Comparison of ENCODE assay signal across 8 cellular contexts in genomic region chr1:190478193-190479007, GRCh38. TPM values are rescaled to one million over a fixed set of nuclear protein-coding genes. Genes with fewer than 3 reads are reported as not detected.
DNase-seq lines count a peak whose midpoint lies in the region; ATAC-seq, FAIRE-seq and TF ChIP-seq lines count a peak whose summit lies in the region.

No MANE protein-coding gene starts in this region.

- H3K36me3 ChIP-seq in A673 (ENCODE audit: insufficient read depth, low read length, poor library complexity, severe bottlenecking) (no peaks in the 10 kb centered on the region), GM23338 (ENCODE audit: insufficient read depth) (no peaks in the 10 kb centered on the region), mesenchymal stem cell (ENCODE audit: control insufficient read depth in 1 of 2, insufficient read depth in 2 of 2, low read depth in 1 of 2, low read length in 2 of 2) (no peaks in the 10 kb centered on the region)

- H3K4me3 ChIP-seq in A673 (ENCODE audit: low read depth, low read length, poor library complexity, severe bottlenecking) (peak overlapping the region; percentile 56), GM23338 (peak overlapping the region; percentile 59), mesenchymal stem cell (ENCODE audit: insufficient read depth in 1 of 2, low read depth in 1 of 2, low read length in 2 of 2) (peak overlapping the region; percentile 53 to 79)

- no peak overlapping the region for H2BK12ac ChIP-seq in mesenchymal stem cell (ENCODE audit: low read length in 2 of 2)

- H3K79me1 ChIP-seq in mesenchymal stem cell (replicated peaks; ENCODE audit: low read length, poor library complexity, severe bottlenecking): no peaks in the 10 kb centered on the region

- no TSS peak for BruUV-seq in A673 (replicated peaks; lab: Mats Ljungman, UMichigan)

- H3K27ac Mint-ChIP-seq in GM23338: peak overlapping the region; percentile 78

- intact Hi-C loops in A673 (cut with micrococcal nuclease; ENCODE audit: unreplicated experiment): no loop called here

- H2BK15ac ChIP-seq in mesenchymal stem cell (ENCODE audit: low read depth, poor library complexity, severe bottlenecking): no peak overlapping the region

- peaks cover 36% of the 10 kb centered on the region for H3K27me3 Mint-ChIP-seq in GM23338 (ENCODE audit: insufficient read depth, low read depth, poor library complexity)

- TF ChIP-seq POLR2A in GM12891 (IDR thresholded peaks at IDR 0.05; ENCODE audit: low read depth, low read length): no peak

- no peak overlapping the region for H3K18ac ChIP-seq in mesenchymal stem cell (ENCODE audit: low read depth in 1 of 2, low read length in 2 of 2)

- under 1% methylated on average over 28 of the region's 37 CpGs for WGBS in mesenchymal stem cell

- no peak overlapping the region for H2BK120ac ChIP-seq in mesenchymal stem cell (ENCODE audit: low read depth, low read length)

- H3K23ac ChIP-seq in mesenchymal stem cell (ENCODE audit: low read length in 2 of 2): peak overlapping the region in 1 of 2 experiments; percentile 19

- peak overlapping the region; percentile 93 for H2AFZ ChIP-seq in GM23338
- H2AFZ ChIP-seq in mesenchymal stem cell (ENCODE audit: low read depth, low read length): peak overlapping the region; percentile 24

- POLR2A ChIA-PET in A673 (lab: Charles Lee; ENCODE audit: low non-redundant PET): interaction anchor here (0.7 kb wide), 1 partner anchor 1144 kb away, joined by 10 read pairs; no protein-coding TSS in a partner anchor

- H3K14ac ChIP-seq in mesenchymal stem cell (ENCODE audit: low read length in 2 of 2): no peak overlapping the region

- H3K27me3 ChIP-seq in A673 (replicated peaks; ENCODE audit: insufficient read depth, low read depth, low read length, poor library complexity) (no peaks in the 10 kb centered on the region), GM23338 (ENCODE audit: insufficient read depth) (peaks cover 53% of the 10 kb centered on the region), mesenchymal stem cell (ENCODE audit: control insufficient read depth in 1 of 2, insufficient read depth in 1 of 2, low read length in 2 of 2) (peaks cover 0 to 58% of the 10 kb centered on the region in 2 experiments)

- H3K4me1 ChIP-seq in A673 (ENCODE audit: insufficient read depth, low read length, poor library complexity, severe bottlenecking) (peaks cover 15% of the 10 kb centered on the region), GM23338 (ENCODE audit: insufficient read depth) (peaks cover 37% of the 10 kb centered on the region), mesenchymal stem cell (ENCODE audit: control insufficient read depth, insufficient read depth, low read depth, low read length) (peaks cover 9% of the 10 kb centered on the region)

- CTCF ChIA-PET in A673 (lab: Charles Lee): no interaction called here

- peak overlapping the region; percentile 92 for H3K4me3 Mint-ChIP-seq in GM23338

- no peak overlapping the region for H2AK5ac ChIP-seq in mesenchymal stem cell (ENCODE audit: low read length, severe bottlenecking)

- peak; percentile 82 for DNase-seq in A673 (ENCODE audit: low spot score)
- peak; percentile 84 for DNase-seq in GM23338 (ENCODE audit: low spot score)
- DNase-seq in NCI-H460 (ENCODE audit: extremely low read depth, low read depth): peak; percentile 33
- DNase-seq in dermis blood vessel endothelial cell: peak; percentile 3
- peak; percentile 43 for DNase-seq in mesenchymal stem cell
- no peak for DNase-seq in GM12891 (ENCODE audit: insufficient read length, low spot score)
- DNase-seq in GF-D8 (lab: John Stamatoyannopoulos, UW): no peak

- peak overlapping the region; percentile 16 for H3K27ac ChIP-seq in A673 (ENCODE audit: low read depth, low read length, poor library complexity, severe bottlenecking)
- H3K27ac ChIP-seq in GM23338 (ENCODE audit: low read depth): no peak overlapping the region
- no peak overlapping the region for H3K27ac ChIP-seq in mesenchymal stem cell (ENCODE audit: low read length, poor library complexity, severe bottlenecking)

- H3K9me2 ChIP-seq in GM23338 (ENCODE audit: insufficient read depth): no peaks in the 10 kb centered on the region

- H3K79me2 ChIP-seq in GM23338 (replicated peaks; ENCODE audit: insufficient read depth): no peaks in the 10 kb centered on the region

- peak overlapping the region; percentile 73 for H3K4me2 ChIP-seq in GM23338
- H3K4me2 ChIP-seq in mesenchymal stem cell (ENCODE audit: low read length, poor library complexity, severe bottlenecking): peak overlapping the region; percentile 85

- no peaks in the 10 kb centered on the region for H3K9me3 Mint-ChIP-seq in GM23338

- peak; percentile 75 for ATAC-seq in GM23338
- no peak for ATAC-seq in GM19023 (IDR thresholded peaks at IDR 0.05; ENCODE audit: unreplicated experiment)

- H3K9me3 ChIP-seq in A673 (ENCODE audit: low read depth, low read length, poor library complexity, severe bottlenecking): no peaks in the 10 kb centered on the region
- no peaks in the 10 kb centered on the region for H3K9me3 ChIP-seq in mesenchymal stem cell (ENCODE audit: control insufficient read depth, low read length)

- peak overlapping the region; percentile 24 for H3K9ac ChIP-seq in mesenchymal stem cell (ENCODE audit: low read length)

- H3F3A ChIP-seq in GM23338 (replicated peaks; ENCODE audit: low read depth): no peaks in the 10 kb centered on the region

- peak; percentile 37; the same call in 1 of the 2 replicates for TF ChIP-seq CTCF in A673 (conservative IDR thresholded peaks at IDR 0.05; ENCODE audit: low read depth, low read length)
- peak in 1 of 2 experiments; percentile 19; a peak in 2 of 4 replicates for TF ChIP-seq CTCF in GM23338 (conservative IDR thresholded peaks at IDR 0.05; ENCODE audit: low read depth in 2 of 2)

- H4K8ac ChIP-seq in mesenchymal stem cell (ENCODE audit: low read length): no peak overlapping the region

- no peaks in the 10 kb centered on the region for H3K36me3 Mint-ChIP-seq in GM23338 (ENCODE audit: low read depth)

- H4K20me1 ChIP-seq in GM23338 (replicated peaks; ENCODE audit: insufficient read depth): no peaks in the 10 kb centered on the region

- no peak overlapping the region for H4K91ac ChIP-seq in mesenchymal stem cell (ENCODE audit: low read length)

- H3K4me1 Mint-ChIP-seq in GM23338: peaks cover 41% of the 10 kb centered on the region

- no peak for FAIRE-seq in GM12891 (lab: Jason Lieb, UNC)

- H2BK5ac ChIP-seq in mesenchymal stem cell (ENCODE audit: low read depth, low read length, poor library complexity, severe bottlenecking): no peak overlapping the region

- H3K4ac ChIP-seq in mesenchymal stem cell (ENCODE audit: low read depth in 1 of 2, low read length in 2 of 2): no peak overlapping the region

TF ChIP-seq in GM12891, 5 proteins besides CTCF, POLR2A, EP300 and RAD21:
- no peak for TF ChIP-seq POU2F2 (IDR thresholded peaks at IDR 0.05; ENCODE audit: low read depth, low read length)
- no peak for TF ChIP-seq TAF1 (IDR thresholded peaks at IDR 0.05; ENCODE audit: low read depth, low read length)
- no peak for TF ChIP-seq SPI1 (IDR thresholded peaks at IDR 0.05; ENCODE audit: low read depth, low read length)
- no peak for TF ChIP-seq PAX5 (IDR thresholded peaks at IDR 0.05; ENCODE audit: insufficient read depth, low read length, severe bottlenecking)
- no peak for TF ChIP-seq POLR2AphosphoS5 (IDR thresholded peaks at IDR 0.05; ENCODE audit: low read depth, low read length)

RNA-seq across cellular contexts. Expression of gene BRINP3, which starts 0.7 kb away (rescaled TPM):
- total RNA-seq in A673 (2021) (0.76 TPM in 1 of 2 replicates, not detected in the other), dermis blood vessel endothelial cell (not detected in 2 replicates)
- not detected in 2 replicates for total RNA-seq in GM23338 (2014; rRNA removed; shearing (Covaris generic))
- polyA plus RNA-seq in GM23338 (2016; fragmentation: Nextera tagmentation; extraction: Ambion mirVana): not detected in 2 replicates
- total RNA-seq in NCI-H460 (2014; rRNA removed; shearing (Covaris generic)): 0.17 and 0.25 TPM in 2 replicates
- polyA plus RNA-seq in NCI-H460 (2014; cell fraction: nucleus; rRNA removed): not detected in 2 replicates
- not detected for polyA plus RNA-seq in mesenchymal stem cell (2013, experiment 1 of 2)
- not detected for polyA plus RNA-seq in mesenchymal stem cell (2013, experiment 2 of 2)
- not detected for polyA plus RNA-seq in GM12891 (2012; ENCODE audit: low read depth, missing spikeins)

Comparison
In these comparisons a context has a peak if more than half of its experiments do, and no peak if none do; other contexts are left out.
1. DNase-seq: peak in A673 (single experiment), GM23338 (single experiment), NCI-H460 (single experiment), dermis blood vessel endothelial cell (single experiment) and mesenchymal stem cell (single experiment); none in GM12891 (single experiment) and GF-D8 (single experiment).
2. Peak in every context shown above with its lines, with median percentiles within 50 percentile points of each other: H3K4me3 ChIP-seq.